Comparison of ENCODE assay signal across 1 cellular context in the genomic region with DNA sequence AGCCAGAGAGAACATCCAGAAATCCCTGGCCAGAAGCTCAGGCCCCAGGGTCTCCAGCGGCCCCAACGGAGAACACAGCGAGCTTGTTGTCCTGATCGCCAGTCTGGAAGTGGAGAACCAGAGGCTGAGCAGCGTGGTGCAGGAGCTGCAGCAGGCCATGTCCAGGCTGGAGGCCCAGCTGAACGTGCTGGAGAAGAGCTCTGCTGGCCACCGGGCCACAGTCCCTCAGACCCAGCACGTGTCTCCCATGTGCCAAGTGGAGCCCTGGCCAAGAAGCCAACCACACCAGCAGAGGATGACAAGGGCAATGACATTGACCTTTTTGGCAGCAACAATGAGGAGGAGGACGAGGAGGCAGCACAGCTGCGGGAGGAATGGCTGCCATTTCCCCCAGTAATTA.
TF ChIP-seq lines count a peak whose summit lies in the region.

No MANE protein-coding gene starts in this region.

TF ChIP-seq in SK-N-SH, 30 proteins besides CTCF, POLR2A, EP300 and RAD21:
- TF ChIP-seq TAF1 (IDR thresholded peaks at IDR 0.05; ENCODE audit: borderline replicate concordance, low read depth, low read length) (no peak), EZH2phosphoT487 (IDR thresholded peaks at IDR 0.05; ENCODE audit: borderline replicate concordance, low read depth) (no peak), SIN3A (IDR thresholded peaks at IDR 0.05; ENCODE audit: borderline replicate concordance, low read depth, low read length) (no peak), GABPA (IDR thresholded peaks at IDR 0.05; ENCODE audit: low read depth) (no peak), GATA2 (CRISPR knock-in tag; IDR thresholded peaks at IDR 0.05) (no peak), NRF1 (IDR thresholded peaks at IDR 0.05; ENCODE audit: low read depth, low read length) (no peak), NFIC (IDR thresholded peaks at IDR 0.05; ENCODE audit: borderline replicate concordance) (no peak)
- TF ChIP-seq, protein P1, sequence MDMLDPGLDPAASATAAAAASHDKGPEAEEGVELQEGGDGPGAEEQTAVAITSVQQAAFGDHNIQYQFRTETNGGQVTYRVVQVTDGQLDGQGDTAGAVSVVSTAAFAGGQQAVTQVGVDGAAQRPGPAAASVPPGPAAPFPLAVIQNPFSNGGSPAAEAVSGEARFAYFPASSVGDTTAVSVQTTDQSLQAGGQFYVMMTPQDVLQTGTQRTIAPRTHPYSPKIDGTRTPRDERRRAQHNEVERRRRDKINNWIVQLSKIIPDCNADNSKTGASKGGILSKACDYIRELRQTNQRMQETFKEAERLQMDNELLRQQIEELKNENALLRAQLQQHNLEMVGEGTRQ (IDR thresholded peaks at IDR 0.05; ENCODE audit: borderline replicate concordance, low read depth, low read length), result no peak
- TF ChIP-seq, protein P2, sequence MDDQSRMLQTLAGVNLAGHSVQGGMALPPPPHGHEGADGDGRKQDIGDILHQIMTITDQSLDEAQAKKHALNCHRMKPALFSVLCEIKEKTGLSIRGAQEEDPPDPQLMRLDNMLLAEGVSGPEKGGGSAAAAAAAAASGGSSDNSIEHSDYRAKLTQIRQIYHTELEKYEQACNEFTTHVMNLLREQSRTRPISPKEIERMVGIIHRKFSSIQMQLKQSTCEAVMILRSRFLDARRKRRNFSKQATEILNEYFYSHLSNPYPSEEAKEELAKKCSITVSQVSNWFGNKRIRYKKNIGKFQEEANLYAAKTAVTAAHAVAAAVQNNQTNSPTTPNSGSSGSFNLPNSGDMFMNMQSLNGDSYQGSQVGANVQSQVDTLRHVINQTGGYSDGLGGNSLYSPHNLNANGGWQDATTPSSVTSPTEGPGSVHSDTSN (IDR thresholded peaks at IDR 0.05), result no peak
- TF ChIP-seq, protein P3, sequence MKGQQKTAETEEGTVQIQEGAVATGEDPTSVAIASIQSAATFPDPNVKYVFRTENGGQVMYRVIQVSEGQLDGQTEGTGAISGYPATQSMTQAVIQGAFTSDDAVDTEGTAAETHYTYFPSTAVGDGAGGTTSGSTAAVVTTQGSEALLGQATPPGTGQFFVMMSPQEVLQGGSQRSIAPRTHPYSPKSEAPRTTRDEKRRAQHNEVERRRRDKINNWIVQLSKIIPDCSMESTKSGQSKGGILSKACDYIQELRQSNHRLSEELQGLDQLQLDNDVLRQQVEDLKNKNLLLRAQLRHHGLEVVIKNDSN (IDR thresholded peaks at IDR 0.05; ENCODE audit: borderline replicate concordance, low read depth), result no peak
